23 cellular contexts compared by ENCODE assay signal in the genomic region with DNA sequence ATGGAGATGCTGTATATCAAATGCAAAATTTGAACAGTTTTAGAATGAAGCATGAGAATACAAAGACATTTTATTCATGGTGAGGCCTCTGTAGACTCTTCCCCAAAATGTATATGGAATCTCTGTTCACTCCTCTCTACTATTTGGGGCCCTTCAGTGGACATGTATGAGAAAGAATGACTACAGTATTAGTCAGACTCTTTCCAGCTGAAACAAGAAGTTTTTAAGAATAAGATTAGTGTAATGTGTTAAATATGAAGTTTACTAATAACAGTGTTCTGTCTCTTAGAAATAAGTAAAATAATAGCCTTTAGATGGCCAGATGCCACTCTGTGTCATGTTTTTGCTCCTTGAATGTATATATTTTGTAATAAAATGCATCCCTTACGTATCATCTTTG.
DNase-seq lines count a peak whose midpoint lies in the region; TF ChIP-seq lines count a peak whose summit lies in the region.
"Had no signal": no experiment of that assay in that cellular context is flagged by ENCODE, and none has a peak within 500 bp of the region (broad histone marks: within the 10 kb centered on the region; RNA-seq: fewer than 3 reads in every experiment).

No MANE protein-coding gene starts in this region.

- no peak overlapping the region for H3K4me3 ChIP-seq in SK-N-SH (ENCODE audit: low read depth in 2 of 2, low read length in 1 of 2)
- no peak overlapping the region for H3K4me3 ChIP-seq in skeletal muscle satellite cell (ENCODE audit: low read length)
- H3K4me3 ChIP-seq: right lobe of liver had no signal

- H3K9me3 ChIP-seq in SK-N-SH (no peaks in the 10 kb centered on the region), skeletal muscle satellite cell (replicated peaks; ENCODE audit: low read length) (no peaks in the 10 kb centered on the region)
- H3K9me3 ChIP-seq: right lobe of liver had no signal

- H3F3A ChIP-seq in SK-N-SH (replicated peaks; ENCODE audit: insufficient read depth): peaks cover 59% of the 10 kb centered on the region

- H3K36me3 ChIP-seq in SK-N-SH (replicated peaks in 1 of 2; ENCODE audit: control insufficient read depth in 1 of 2, insufficient read depth in 2 of 2, low read length in 1 of 2): peaks cover 0 to 4% of the 10 kb centered on the region in 2 experiments
- H3K36me3 ChIP-seq in skeletal muscle satellite cell (ENCODE audit: insufficient read depth, low read length): no peaks in the 10 kb centered on the region
- H3K36me3 ChIP-seq: right lobe of liver had no signal

- no peaks in the 10 kb centered on the region for H3K27me3 ChIP-seq in SK-N-SH (ENCODE audit: insufficient read depth)
- no peaks in the 10 kb centered on the region for H3K27me3 ChIP-seq in skeletal muscle satellite cell (ENCODE audit: control insufficient read depth, insufficient read depth, low read length)
- H3K27me3 ChIP-seq: right lobe of liver had no signal

- no peaks in the 10 kb centered on the region for H3K9me2 ChIP-seq in SK-N-SH

- peak overlapping the region; percentile 89 to 96 for H3K27ac ChIP-seq in SK-N-SH (ENCODE audit: low read depth in 2 of 2, low read length in 1 of 2)
- H3K27ac ChIP-seq: parathyroid adenoma, right lobe of liver had no signal

- peaks cover 33% of the 10 kb centered on the region for H3K79me2 ChIP-seq in SK-N-SH (ENCODE audit: insufficient read depth)
- H3K79me2 ChIP-seq: parathyroid adenoma had no signal

- POLR2A ChIA-PET in SK-N-SH (lab: Yijun Ruan, JAX): no interaction called here

- TF ChIP-seq CTCF in SK-N-SH (IDR thresholded peaks at IDR 0.05): no peak

- CTCF ChIA-PET in SK-N-SH (lab: Yijun Ruan, JAX): interaction anchor here (0.6 to 1.3 kb wide), 4 partner anchors 116 to 985 kb away, joined by 3 read pairs; no protein-coding TSS in a partner anchor

- peak overlapping the region; percentile 15; the same call in 1 of the 2 replicates for H3K4me2 ChIP-seq in SK-N-SH
- no peak overlapping the region for H3K4me2 ChIP-seq in skeletal muscle satellite cell (ENCODE audit: low read length)

- H2AFZ ChIP-seq in SK-N-SH (ENCODE audit: low read depth): no peak overlapping the region
- H2AFZ ChIP-seq: parathyroid adenoma had no signal

- H3K9ac ChIP-seq in SK-N-SH (peak overlapping the region; percentile 51), skeletal muscle satellite cell (ENCODE audit: low read depth, low read length) (peak overlapping the region; percentile 2)
- H3K9ac ChIP-seq: parathyroid adenoma had no signal

- peak in 1 of 2 experiments; percentile 50; a peak in 2 of 4 replicates for TF ChIP-seq EP300 in SK-N-SH (IDR thresholded peaks at IDR 0.05; ENCODE audit: borderline replicate concordance in 1 of 2, low read depth in 1 of 2, low read length in 1 of 2)

- H4K20me1 ChIP-seq in SK-N-SH (ENCODE audit: insufficient read depth): no peaks in the 10 kb centered on the region

- DNase-seq in HCEC 1CT (peak; percentile 69), SK-N-SH (no peak), fibroblast of peridontal ligament (ENCODE audit: extremely low read depth) (peak; percentile 40), SHP77 treated with DMSO at 0.1 percent for 48 hours (lab: John Stamatoyannopoulos, UW) (no peak), DMS 273 (lab: John Stamatoyannopoulos, UW; ENCODE audit: unreplicated experiment) (no peak), SKM-1 treated with dmso at 0.1 percent for 144 hours (lab: John Stamatoyannopoulos, UW; ENCODE audit: unreplicated experiment) (no peak), epidermal melanocyte (ENCODE audit: insufficient read length, low spot score) (no peak)
- DNase-seq: activated naive CD4-positive, alpha-beta T cell treated with Interleukin-2 at 50 U/mL for 16 hours; activated T-cell treated with anti-CD3 and anti-CD28 coated beads, Interleukin-2, amount 50 U/mL, for 24 hours; aorta; CD8-positive, alpha-beta T cell; DMS53; endodermal cell; GOT3; hypothalamus; KG1; natural killer cell; NCI-H1930; NK-92 treated with Interleukin-12 subunit alpha and Interleukin-12 subunit beta, amount 100 ng/mL, for 24 hours; right lobe of liver; T1000 had no signal

- no peak for TF ChIP-seq RAD21 in SK-N-SH (IDR thresholded peaks at IDR 0.05; ENCODE audit: low read length)

- H3K4me1 ChIP-seq in SK-N-SH (ENCODE audit: control insufficient read depth in 1 of 2, insufficient read depth in 2 of 2, low read depth in 1 of 2, low read length in 1 of 2): peaks cover 35 to 61% of the 10 kb centered on the region in 2 experiments
- H3K4me1 ChIP-seq in skeletal muscle satellite cell (ENCODE audit: control insufficient read depth, insufficient read depth, low read length): peaks cover 25% of the 10 kb centered on the region
- H3K4me1 ChIP-seq: parathyroid adenoma, right lobe of liver had no signal

- 73% methylated on average over 1 of the region's 1 CpG for WGBS in SK-N-SH (ENCODE audit: low lambda C conversion rate)

TF ChIP-seq in SK-N-SH, 30 proteins besides CTCF, POLR2A, EP300 and RAD21 (continues in another document):
- 0 out of 2 replicates have a peak, but pooled peaks have one; percentile 38 for TF ChIP-seq FOXM1 (IDR thresholded peaks at IDR 0.05; ENCODE audit: low read depth)
- TF ChIP-seq, protein P1, sequence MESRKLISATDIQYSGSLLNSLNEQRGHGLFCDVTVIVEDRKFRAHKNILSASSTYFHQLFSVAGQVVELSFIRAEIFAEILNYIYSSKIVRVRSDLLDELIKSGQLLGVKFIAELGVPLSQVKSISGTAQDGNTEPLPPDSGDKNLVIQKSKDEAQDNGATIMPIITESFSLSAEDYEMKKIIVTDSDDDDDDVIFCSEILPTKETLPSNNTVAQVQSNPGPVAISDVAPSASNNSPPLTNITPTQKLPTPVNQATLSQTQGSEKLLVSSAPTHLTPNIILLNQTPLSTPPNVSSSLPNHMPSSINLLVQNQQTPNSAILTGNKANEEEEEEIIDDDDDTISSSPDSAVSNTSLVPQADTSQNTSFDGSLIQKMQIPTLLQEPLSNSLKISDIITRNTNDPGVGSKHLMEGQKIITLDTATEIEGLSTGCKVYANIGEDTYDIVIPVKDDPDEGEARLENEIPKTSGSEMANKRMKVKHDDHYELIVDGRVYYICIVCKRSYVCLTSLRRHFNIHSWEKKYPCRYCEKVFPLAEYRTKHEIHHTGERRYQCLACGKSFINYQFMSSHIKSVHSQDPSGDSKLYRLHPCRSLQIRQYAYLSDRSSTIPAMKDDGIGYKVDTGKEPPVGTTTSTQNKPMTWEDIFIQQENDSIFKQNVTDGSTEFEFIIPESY (IDR thresholded peaks at IDR 0.05; ENCODE audit: borderline replicate concordance, low read depth): no peak
- no peak; the same call in 1 of the 2 replicates for TF ChIP-seq POLR2AphosphoS5 (IDR thresholded peaks at IDR 0.05; ENCODE audit: low read depth, low read length)
- TF ChIP-seq RCOR1 (IDR thresholded peaks at IDR 0.05; ENCODE audit: low read length): no peak
- TF ChIP-seq MEF2A (IDR thresholded peaks at IDR 0.05; ENCODE audit: borderline replicate concordance, low read depth): 0 out of 2 replicates have a peak, but pooled peaks have one; percentile 44
- TF ChIP-seq, protein P2, sequence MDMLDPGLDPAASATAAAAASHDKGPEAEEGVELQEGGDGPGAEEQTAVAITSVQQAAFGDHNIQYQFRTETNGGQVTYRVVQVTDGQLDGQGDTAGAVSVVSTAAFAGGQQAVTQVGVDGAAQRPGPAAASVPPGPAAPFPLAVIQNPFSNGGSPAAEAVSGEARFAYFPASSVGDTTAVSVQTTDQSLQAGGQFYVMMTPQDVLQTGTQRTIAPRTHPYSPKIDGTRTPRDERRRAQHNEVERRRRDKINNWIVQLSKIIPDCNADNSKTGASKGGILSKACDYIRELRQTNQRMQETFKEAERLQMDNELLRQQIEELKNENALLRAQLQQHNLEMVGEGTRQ (IDR thresholded peaks at IDR 0.05; ENCODE audit: borderline replicate concordance, low read depth, low read length): no peak
- peak; percentile 88 for TF ChIP-seq FOSL2 (IDR thresholded peaks at IDR 0.05; ENCODE audit: borderline replicate concordance, low read depth)
- TF ChIP-seq, protein P3, sequence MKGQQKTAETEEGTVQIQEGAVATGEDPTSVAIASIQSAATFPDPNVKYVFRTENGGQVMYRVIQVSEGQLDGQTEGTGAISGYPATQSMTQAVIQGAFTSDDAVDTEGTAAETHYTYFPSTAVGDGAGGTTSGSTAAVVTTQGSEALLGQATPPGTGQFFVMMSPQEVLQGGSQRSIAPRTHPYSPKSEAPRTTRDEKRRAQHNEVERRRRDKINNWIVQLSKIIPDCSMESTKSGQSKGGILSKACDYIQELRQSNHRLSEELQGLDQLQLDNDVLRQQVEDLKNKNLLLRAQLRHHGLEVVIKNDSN (IDR thresholded peaks at IDR 0.05; ENCODE audit: borderline replicate concordance, low read depth): no peak
- TF ChIP-seq, protein P4, sequence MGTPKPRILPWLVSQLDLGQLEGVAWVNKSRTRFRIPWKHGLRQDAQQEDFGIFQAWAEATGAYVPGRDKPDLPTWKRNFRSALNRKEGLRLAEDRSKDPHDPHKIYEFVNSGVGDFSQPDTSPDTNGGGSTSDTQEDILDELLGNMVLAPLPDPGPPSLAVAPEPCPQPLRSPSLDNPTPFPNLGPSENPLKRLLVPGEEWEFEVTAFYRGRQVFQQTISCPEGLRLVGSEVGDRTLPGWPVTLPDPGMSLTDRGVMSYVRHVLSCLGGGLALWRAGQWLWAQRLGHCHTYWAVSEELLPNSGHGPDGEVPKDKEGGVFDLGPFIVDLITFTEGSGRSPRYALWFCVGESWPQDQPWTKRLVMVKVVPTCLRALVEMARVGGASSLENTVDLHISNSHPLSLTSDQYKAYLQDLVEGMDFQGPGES (IDR thresholded peaks at IDR 0.05; ENCODE audit: low read depth, low read length): no peak
- TF ChIP-seq EZH2phosphoT487 (IDR thresholded peaks at IDR 0.05; ENCODE audit: borderline replicate concordance, low read depth): no peak
- no peak for TF ChIP-seq TEAD4 (IDR thresholded peaks at IDR 0.05; ENCODE audit: borderline replicate concordance, insufficient read depth)
- TF ChIP-seq ELF1 (IDR thresholded peaks at IDR 0.05): no peak
- peak; percentile 75 for TF ChIP-seq JUND (IDR thresholded peaks at IDR 0.05)
- TF ChIP-seq SMC3 (IDR thresholded peaks at IDR 0.05; ENCODE audit: low read depth, low read length): no peak
- no peak for TF ChIP-seq GATA2 (CRISPR knock-in tag; IDR thresholded peaks at IDR 0.05)
- TF ChIP-seq MXI1 (IDR thresholded peaks at IDR 0.05; ENCODE audit: low read depth, low read length): no peak

Comparison
In these comparisons a context has a peak if more than half of its experiments do, and no peak if none do; other contexts are left out.
1. DNase-seq: peak in HCEC 1CT (single experiment) and fibroblast of peridontal ligament (single experiment); none in SK-N-SH (single experiment), SHP77 treated with DMSO at 0.1 percent for 48 hours (single experiment), DMS 273 (single experiment), SKM-1 treated with dmso at 0.1 percent for 144 hours (single experiment) and epidermal melanocyte (single experiment).